ENCODE assay signal across 11 cellular contexts in genomic region chr4:12041828-12042227, GRCh38.
DNase-seq lines count a peak whose midpoint lies in the region; ATAC-seq, FAIRE-seq and TF ChIP-seq lines count a peak whose summit lies in the region.
"Had no signal": no experiment of that assay in that cellular context is flagged by ENCODE, and none has a peak within 500 bp of the region (broad histone marks: within the 10 kb centered on the region; RNA-seq: fewer than 3 reads in every experiment).

No MANE protein-coding gene starts in this region.

- DNase-seq in heart right ventricle (no peak), left ventricle myocardium superior (no peak), NOMO-1 treated with DMSO at 0.1 percent for 48 hours (lab: John Stamatoyannopoulos, UW; ENCODE audit: unreplicated experiment) (peak; percentile 75), epithelial cell of esophagus (ENCODE audit: low read depth) (peak; percentile 1), upper lobe of right lung (no peak), RKO (ENCODE audit: low spot score) (no peak), RCC 7860 (ENCODE audit: low spot score) (no peak), midbrain (lab: John Stamatoyannopoulos, UW) (no peak)
- DNase-seq: activated CD4-positive, alpha-beta T cell treated with anti-CD3 and anti-CD28 coated beads for 4 hours; naive thymus-derived CD8-positive, alpha-beta T cell had no signal

- no peaks in the 10 kb centered on the region for H3K27me3 ChIP-seq in heart right ventricle
- no peaks in the 10 kb centered on the region for H3K27me3 ChIP-seq in upper lobe of right lung
- H3K27me3 ChIP-seq: BLaER1 had no signal

- ATAC-seq in heart right ventricle (peak in 5 of 8 donors; percentile 55 to 68 (median 57)), left ventricle myocardium superior (no peak), upper lobe of right lung (peak; percentile 64)
- ATAC-seq: naive thymus-derived CD8-positive, alpha-beta T cell had no signal

- H3K36me3 ChIP-seq in heart right ventricle: no peaks in the 10 kb centered on the region
- H3K36me3 ChIP-seq in upper lobe of right lung: no peaks in the 10 kb centered on the region
- H3K36me3 ChIP-seq: BLaER1 had no signal

- peaks cover 0 to 22% (median 8%) of the 10 kb centered on the region in 11 donors for H3K9me3 ChIP-seq in heart right ventricle
- no peaks in the 10 kb centered on the region for H3K9me3 ChIP-seq in upper lobe of right lung

- H3K4me3 ChIP-seq in heart right ventricle (no peak overlapping the region), epithelial cell of esophagus (ENCODE audit: low read length) (no peak overlapping the region), upper lobe of right lung (no peak overlapping the region)
- H3K4me3 ChIP-seq: BLaER1 had no signal

- no peak for FAIRE-seq in RCC 7860 (lab: Jason Lieb, UNC)

- H3K27ac ChIP-seq in heart right ventricle (no peak overlapping the region), upper lobe of right lung (no peak overlapping the region)
- H3K27ac ChIP-seq: BLaER1 had no signal

- intact Hi-C loops in heart right ventricle (cut with DNase I) (loop anchor here in 8 of 10 donors (2.0 to 10.0 kb wide), 3 partner anchors 587 to 593 kb away; no protein-coding TSS in a partner anchor), left ventricle myocardium superior (cut with micrococcal nuclease) (no loop called here), upper lobe of right lung (cut with DNase I) (no loop called here)

- TF ChIP-seq CTCF in heart right ventricle (IDR thresholded peaks at IDR 0.05): peak in 8 of 9 donors; percentile 22 to 58 (median 48)
- TF ChIP-seq CTCF in epithelial cell of esophagus (IDR thresholded peaks at IDR 0.05; ENCODE audit: insufficient read depth, low read depth, low read length, missing control alignments): peak; percentile 17
- TF ChIP-seq CTCF in upper lobe of right lung (IDR thresholded peaks at IDR 0.05): peak; percentile 46

- WGBS in heart right ventricle, 2 donors: 58 to 63% methylated on average over 2 of the region's 2 CpGs

- no peaks in the 10 kb centered on the region for H3K4me1 ChIP-seq in heart right ventricle
- H3K4me1 ChIP-seq in upper lobe of right lung: no peaks in the 10 kb centered on the region
- H3K4me1 ChIP-seq: BLaER1 had no signal

Comparison
In these comparisons a context has a peak if more than half of its experiments do, and no peak if none do; other contexts are left out.
1. intact Hi-C loops: an anchor here in heart right ventricle (2.0 to 10.0 kb wide); none called in left ventricle myocardium superior and upper lobe of right lung.
2. DNase-seq: peak in NOMO-1 treated with DMSO at 0.1 percent for 48 hours (single experiment) and epithelial cell of esophagus (single experiment); none in heart right ventricle (0 of 2), left ventricle myocardium superior (single experiment), upper lobe of right lung (single experiment), RKO (single experiment), RCC 7860 (single experiment) and midbrain (single experiment).
3. Peak in every context shown above with its lines, with median percentiles within 50 percentile points of each other: CTCF ChIP-seq.